Comparison of ENCODE assay signal across 23 cellular contexts in genomic region chr14:96121660-96122395, GRCh38.
DNase-seq lines count a peak whose midpoint lies in the region; ATAC-seq and TF ChIP-seq lines count a peak whose summit lies in the region.
"Had no signal": no experiment of that assay in that cellular context is flagged by ENCODE, and none has a peak within 500 bp of the region (broad histone marks: within the 10 kb centered on the region; RNA-seq: fewer than 3 reads in every experiment).

No MANE protein-coding gene starts in this region.

- H3K36me3 ChIP-seq in ACC112 (ENCODE audit: insufficient read depth, low read length) (no peaks in the 10 kb centered on the region), GM23338 (ENCODE audit: insufficient read depth) (no peaks in the 10 kb centered on the region), heart right ventricle (no peaks in the 10 kb centered on the region)
- H3K36me3 ChIP-seq: heart left ventricle had no signal

- H3K9me3 Mint-ChIP-seq in GM23338: peaks cover 8% of the 10 kb centered on the region
- peaks cover 15% of the 10 kb centered on the region for H3K9me3 Mint-ChIP-seq in WTC11
- H3K9me3 Mint-ChIP-seq in activated T-helper 2 cell treated with anti-CD3 and anti-CD28 coated beads, Interferon-gamma antibody, Interleukin-2, Interleukin-4, amounts not matched to agents 10 μg/mL and 5 μg/mL and 100 μg/mL, durations not matched to agents 14 hours and 24 hours and 36 hours: no peaks in the 10 kb centered on the region
- H3K9me3 Mint-ChIP-seq: CD8-positive, alpha-beta memory T cell; natural killer cell; stimulated activated memory B cell treated with anti-CD40 and anti-IgM and Interleukin-4, amounts not matched to agents 10 μg/mL and 1 μg/mL and 100 μg/mL, for 72 hours; T-helper 2 cell treated with Interferon-gamma antibody and Interleukin-4, amounts not matched to agents 5 μg/mL and 100 μg/mL, for 36 hours had no signal

- H2AFZ ChIP-seq in ACC112 (ENCODE audit: low read length, unreplicated experiment): no peak overlapping the region
- 0 out of 2 replicates have a peak overlapping the region, but pooled peaks have one; percentile 44 for H2AFZ ChIP-seq in GM23338

- peaks cover 1% of the 10 kb centered on the region for H3K27me3 Mint-ChIP-seq in GM23338 (ENCODE audit: insufficient read depth, low read depth, poor library complexity)
- peaks cover 15% of the 10 kb centered on the region for H3K27me3 Mint-ChIP-seq in WTC11 (ENCODE audit: low read depth)
- H3K27me3 Mint-ChIP-seq in activated T-helper 2 cell treated with anti-CD3 and anti-CD28 coated beads, Interferon-gamma antibody, Interleukin-2, Interleukin-4, amounts not matched to agents 10 μg/mL and 5 μg/mL and 100 μg/mL, durations not matched to agents 14 hours and 24 hours and 36 hours (ENCODE audit: low read depth): no peaks in the 10 kb centered on the region

- H3K27ac ChIP-seq in ACC112 (ENCODE audit: low read depth, low read length) (peak overlapping the region; percentile 68), GM23338 (ENCODE audit: low read depth) (no peak overlapping the region), heart right ventricle (no peak overlapping the region)
- H3K27ac ChIP-seq: body of pancreas, dorsolateral prefrontal cortex, heart left ventricle had no signal

- no peak overlapping the region for H3K4me2 ChIP-seq in GM23338

- H3K9me2 ChIP-seq in GM23338 (ENCODE audit: insufficient read depth): no peaks in the 10 kb centered on the region

- H3K4me3 Mint-ChIP-seq in GM23338: no peak overlapping the region
- H3K4me3 Mint-ChIP-seq in WTC11: no peak overlapping the region
- no peak overlapping the region for H3K4me3 Mint-ChIP-seq in activated T-helper 2 cell treated with anti-CD3 and anti-CD28 coated beads, Interferon-gamma antibody, Interleukin-2, Interleukin-4, amounts not matched to agents 10 μg/mL and 5 μg/mL and 100 μg/mL, durations not matched to agents 14 hours and 24 hours and 36 hours (ENCODE audit: low read depth)
- H3K4me3 Mint-ChIP-seq: CD8-positive, alpha-beta memory T cell; natural killer cell; stimulated activated memory B cell treated with anti-CD40 and anti-IgM and Interleukin-4, amounts not matched to agents 10 μg/mL and 1 μg/mL and 100 μg/mL, for 72 hours; T-helper 2 cell treated with Interferon-gamma antibody and Interleukin-4, amounts not matched to agents 5 μg/mL and 100 μg/mL, for 36 hours had no signal

- no peaks in the 10 kb centered on the region for H3K4me1 Mint-ChIP-seq in GM23338
- no peaks in the 10 kb centered on the region for H3K4me1 Mint-ChIP-seq in WTC11
- H3K4me1 Mint-ChIP-seq in activated T-helper 2 cell treated with anti-CD3 and anti-CD28 coated beads, Interferon-gamma antibody, Interleukin-2, Interleukin-4, amounts not matched to agents 10 μg/mL and 5 μg/mL and 100 μg/mL, durations not matched to agents 14 hours and 24 hours and 36 hours (ENCODE audit: low read depth): peaks cover 27% of the 10 kb centered on the region

- H3K4me3 ChIP-seq in ACC112 (ENCODE audit: low read depth, low read length): no peak overlapping the region
- no peak overlapping the region for H3K4me3 ChIP-seq in GM23338
- no peak overlapping the region for H3K4me3 ChIP-seq in foreskin fibroblast (ENCODE audit: low read depth in 1 of 2, low read length in 2 of 2)
- H3K4me3 ChIP-seq in heart right ventricle: no peak overlapping the region
- H3K4me3 ChIP-seq: body of pancreas, dorsolateral prefrontal cortex, heart left ventricle, lung had no signal

- peaks cover 0 to 6% (median 0%) of the 10 kb centered on the region in 11 donors for H3K9me3 ChIP-seq in heart right ventricle
- H3K9me3 ChIP-seq: body of pancreas had no signal

- no peaks in the 10 kb centered on the region for H3F3A ChIP-seq in GM23338 (replicated peaks; ENCODE audit: low read depth)

- H3K79me2 ChIP-seq in ACC112 (ENCODE audit: control insufficient read depth, insufficient read depth, low read length, unreplicated experiment) (no peaks in the 10 kb centered on the region), GM23338 (replicated peaks; ENCODE audit: insufficient read depth) (no peaks in the 10 kb centered on the region)

- TF ChIP-seq CTCF in GM23338 (conservative IDR thresholded peaks at IDR 0.05; ENCODE audit: low read depth in 2 of 2): peak in 1 of 2 experiments; percentile 17; a peak in 1 of 4 replicates
- no peak for TF ChIP-seq CTCF in WTC11 (IDR thresholded peaks at IDR 0.05)
- TF ChIP-seq CTCF in foreskin fibroblast (IDR thresholded peaks at IDR 0.05; ENCODE audit: low read depth, low read length): no peak
- no peak for TF ChIP-seq CTCF in heart right ventricle (IDR thresholded peaks at IDR 0.05)

- CTCF ChIA-PET in WTC11 (lab: Charles Lee): interaction anchor here (1.9 kb wide), 1 partner anchor 21 kb away, joined by 9 read pairs; no protein-coding TSS in a partner anchor

- intact Hi-C loops in heart right ventricle (cut with DNase I): no loop called here
- intact Hi-C loops in activated T-helper 2 cell treated with anti-CD3 and anti-CD28 coated beads, Interferon-gamma antibody, Interleukin-2, Interleukin-4, amounts not matched to agents 10 μg/mL and 5 μg/mL and 100 μg/mL, durations not matched to agents 14 hours and 24 hours and 36 hours (cut with micrococcal nuclease): no loop called here

- H3K4me1 ChIP-seq in ACC112 (ENCODE audit: control insufficient read depth, insufficient read depth, low read length, unreplicated experiment) (peaks cover 25% of the 10 kb centered on the region), GM23338 (ENCODE audit: insufficient read depth) (no peaks in the 10 kb centered on the region), heart right ventricle (peaks cover 0 to 15% (median 5%) of the 10 kb centered on the region in 9 donors)

- H3K36me3 Mint-ChIP-seq in GM23338 (ENCODE audit: low read depth) (0 out of 3 replicates have a peak, but pooled peaks cover 3% of the 10 kb centered on the region), WTC11 (peaks cover 3% of the 10 kb centered on the region; the same call in 1 of the 2 replicates)
- no peaks in the 10 kb centered on the region for H3K36me3 Mint-ChIP-seq in activated T-helper 2 cell treated with anti-CD3 and anti-CD28 coated beads, Interferon-gamma antibody, Interleukin-2, Interleukin-4, amounts not matched to agents 10 μg/mL and 5 μg/mL and 100 μg/mL, durations not matched to agents 14 hours and 24 hours and 36 hours (ENCODE audit: low read depth)
- H3K36me3 Mint-ChIP-seq: CD8-positive, alpha-beta memory T cell; natural killer cell; stimulated activated memory B cell treated with anti-CD40 and anti-IgM and Interleukin-4, amounts not matched to agents 10 μg/mL and 1 μg/mL and 100 μg/mL, for 72 hours had no signal

- no peak for DNase-seq in GM23338 (ENCODE audit: low spot score)
- DNase-seq in WTC11 (ENCODE audit: low spot score): no peak
- peak; percentile 69 to 87 for DNase-seq in foreskin fibroblast
- DNase-seq in activated CD4-positive, alpha-beta T cell treated with anti-CD3 and anti-CD28 coated beads for 4 hours: no peak
- no peak for DNase-seq in heart right ventricle
- no peak for DNase-seq in stimulated activated CD4-positive, alpha-beta T cell treated with anti-CD3 and anti-CD28 coated beads, Interleukin-4, amount 100 ng/mL, for 24 hours
- no peak for DNase-seq in activated T-helper 2 cell treated with anti-CD3 and anti-CD28 coated beads, Interferon-gamma antibody, Interleukin-2, Interleukin-4, amounts not matched to agents 10 μg/mL and 5 μg/mL and 100 μg/mL, durations not matched to agents 14 hours and 24 hours and 36 hours (ENCODE audit: low spot score)
- DNase-seq: activated CD4-positive, alpha-beta T cell treated with anti-CD3 and anti-CD28 coated beads for 1 hour; activated naive CD4-positive, alpha-beta T cell treated with Interleukin-2 at 50 U/mL for 16 hours; CD8-positive, alpha-beta memory T cell; DND-41; dorsolateral prefrontal cortex; heart left ventricle; natural killer cell; NCI-H1930; posterior cingulate gyrus had no signal

- H3K27ac Mint-ChIP-seq in GM23338: no peak overlapping the region
- H3K27ac Mint-ChIP-seq in WTC11: no peak overlapping the region
- no peak overlapping the region for H3K27ac Mint-ChIP-seq in activated T-helper 2 cell treated with anti-CD3 and anti-CD28 coated beads, Interferon-gamma antibody, Interleukin-2, Interleukin-4, amounts not matched to agents 10 μg/mL and 5 μg/mL and 100 μg/mL, durations not matched to agents 14 hours and 24 hours and 36 hours
- H3K27ac Mint-ChIP-seq: CD8-positive, alpha-beta memory T cell; natural killer cell; stimulated activated memory B cell treated with anti-CD40 and anti-IgM and Interleukin-4, amounts not matched to agents 10 μg/mL and 1 μg/mL and 100 μg/mL, for 72 hours; T-helper 2 cell treated with Interferon-gamma antibody and Interleukin-4, amounts not matched to agents 5 μg/mL and 100 μg/mL, for 36 hours had no signal

- ATAC-seq in GM23338: peak; percentile 56; the same call in 2 of the 3 replicates
- peak; percentile 74 for ATAC-seq in WTC11
- no peak for ATAC-seq in heart right ventricle
- ATAC-seq: body of pancreas; esophagus mucosa; heart left ventricle; HepG2; natural killer cell; stimulated activated memory B cell treated with anti-CD40 and anti-IgM and Interleukin-4, amounts not matched to agents 10 μg/mL and 1 μg/mL and 100 μg/mL, for 72 hours had no signal

- WGBS in heart right ventricle, 2 donors: 90 to 93% methylated on average over 4 of the region's 4 CpGs

- POLR2A ChIA-PET in WTC11 (lab: Charles Lee): no interaction called here

- no peaks in the 10 kb centered on the region for H3K27me3 ChIP-seq in ACC112 (ENCODE audit: insufficient read depth, low read length)
- no peaks in the 10 kb centered on the region for H3K27me3 ChIP-seq in GM23338 (ENCODE audit: insufficient read depth)
- peaks cover 0 to 15% (median 0%) of the 10 kb centered on the region in 7 donors for H3K27me3 ChIP-seq in heart right ventricle
- H3K27me3 ChIP-seq: body of pancreas, dorsolateral prefrontal cortex had no signal

- no peaks in the 10 kb centered on the region for H4K20me1 ChIP-seq in GM23338 (replicated peaks; ENCODE audit: insufficient read depth)

TF ChIP-seq in GM23338, 12 proteins besides CTCF, POLR2A, EP300 and RAD21:
- no peak for TF ChIP-seq NANOG (IDR thresholded peaks at IDR 0.05; ENCODE audit: borderline replicate concordance)
- TF ChIP-seq POLR2AphosphoS5 (IDR thresholded peaks at IDR 0.05; ENCODE audit: low read depth): no peak
- no peak for TF ChIP-seq STAT1 (IDR thresholded peaks at IDR 0.05; ENCODE audit: unreplicated experiment)
- no peak for TF ChIP-seq ZNF114 (CRISPR knock-in tag; IDR thresholded peaks at IDR 0.05)
- TF ChIP-seq ZNF331 (CRISPR knock-in tag; IDR thresholded peaks at IDR 0.05; ENCODE audit: low read depth): no peak

TF ChIP-seq in WTC11, 78 proteins besides CTCF, POLR2A, EP300 and RAD21 (continues in another document):
- no peak for TF ChIP-seq ZNF416 (CRISPR knock-in tag; IDR thresholded peaks at IDR 0.05)

Comparison
In these comparisons a context has a peak if more than half of its experiments do, and no peak if none do; other contexts are left out.
1. ATAC-seq: peak in GM23338 (single experiment) and WTC11 (single experiment); none in heart right ventricle (0 of 8).
2. DNase-seq: peak in foreskin fibroblast (2 of 2); none in GM23338 (single experiment), WTC11 (single experiment), activated CD4-positive, alpha-beta T cell treated with anti-CD3 and anti-CD28 coated beads for 4 hours (0 of 2), heart right ventricle (0 of 2), stimulated activated CD4-positive, alpha-beta T cell treated with anti-CD3 and anti-CD28 coated beads, Interleukin-4, amount 100 ng/mL, for 24 hours (single experiment) and activated T-helper 2 cell treated with anti-CD3 and anti-CD28 coated beads, Interferon-gamma antibody, Interleukin-2, Interleukin-4, amounts not matched to agents 10 μg/mL and 5 μg/mL and 100 μg/mL, durations not matched to agents 14 hours and 24 hours and 36 hours (single experiment).